Comparison of ENCODE assay signal across 8 cellular contexts in genomic region chr19:1812426-1813196, GRCh38. TPM values are rescaled to one million over a fixed set of nuclear protein-coding genes. Genes with fewer than 3 reads are reported as not detected.
DNase-seq lines count a peak whose midpoint lies in the region; ATAC-seq and TF ChIP-seq lines count a peak whose summit lies in the region.

No MANE protein-coding gene starts in this region.

- DNase-seq in AG04449 (ENCODE audit: low read depth, low spot score) (peak; percentile 36), NCI-H2196 treated with DMSO at 0.1 percent for 48 hours (lab: John Stamatoyannopoulos, UW; ENCODE audit: unreplicated experiment) (peak; percentile 96), WTC11 (ENCODE audit: low spot score) (peak; percentile 97), caudate nucleus (lab: John Stamatoyannopoulos, UW) (peak in 58 of 61 donors; percentile 15 to 89 (median 61)), islet precursor cell (peak; percentile 99)
- DNase-seq in stimulated activated CD4-positive, alpha-beta T cell treated with anti-CD3 and anti-CD28 coated beads, Interleukin-12 subunit alpha, Interleukin-12 subunit beta, amount 100 ng/mL, for 48 hours (ENCODE audit: low read depth in 2 of 3, low spot score in 1 of 3): peak; percentile 77 to 84 (median 78)

- ATAC-seq in GM18867 (IDR thresholded peaks at IDR 0.05; ENCODE audit: unreplicated experiment) (peak; percentile 78), HG03097 (IDR thresholded peaks at IDR 0.05; ENCODE audit: low FRiP score, unreplicated experiment) (peak; percentile 66), WTC11 (peak; percentile 88)

- peaks cover 4% of the 10 kb centered on the region for H3K27me3 Mint-ChIP-seq in WTC11 (ENCODE audit: low read depth)

- CTCF ChIA-PET in AG04449 (lab: Yijun Ruan, JAX) (interaction anchor here (1.6 to 3.5 kb wide), 4 partner anchors 10 to 17 kb away, joined by 5 to 39 read pairs (median 13); no protein-coding TSS in a partner anchor), WTC11 (lab: Charles Lee) (interaction anchor here (1.0 to 4.0 kb wide), 5 partner anchors 13 to 44 kb away, joined by 3 to 45 read pairs (median 4); no protein-coding TSS in a partner anchor)

- H3K27ac ChIP-seq in caudate nucleus (ENCODE audit: low read depth, low read length): peak overlapping the region; percentile 44

- H3K4me3 Mint-ChIP-seq in WTC11: peak overlapping the region; percentile 87

- H3K36me3 Mint-ChIP-seq in WTC11: no peaks in the 10 kb centered on the region

- peak overlapping the region; percentile 68 for H3K4me3 ChIP-seq in AG04449 (ENCODE audit: low read depth, low read length)

- TF ChIP-seq CTCF in AG04449 (IDR thresholded peaks at IDR 0.05; ENCODE audit: insufficient read depth, low read length, missing control alignments) (peak; percentile 69), WTC11 (IDR thresholded peaks at IDR 0.05) (peak; percentile 43; the same call in 1 of the 2 replicates)

- no peaks in the 10 kb centered on the region for H3K9me3 Mint-ChIP-seq in WTC11

- H3K4me1 Mint-ChIP-seq in WTC11: peaks cover 5% of the 10 kb centered on the region; the same call in 1 of the 2 replicates

- POLR2A ChIA-PET in AG04449 (lab: Yijun Ruan, JAX): no interaction called here
- POLR2A ChIA-PET in WTC11 (lab: Charles Lee): no interaction called here

- H3K27ac Mint-ChIP-seq in WTC11: peak overlapping the region; percentile 95

TF ChIP-seq in WTC11, 78 proteins besides CTCF, POLR2A, EP300 and RAD21:
- TF ChIP-seq FOXK1 (CRISPR knock-in tag; IDR thresholded peaks at IDR 0.05): peak; percentile 18; the same call in 1 of the 2 replicates
- TF ChIP-seq ATF1 (CRISPR knock-in tag; IDR thresholded peaks at IDR 0.05): no peak
- no peak for TF ChIP-seq AR (CRISPR knock-in tag; IDR thresholded peaks at IDR 0.05)
- TF ChIP-seq MAX (CRISPR knock-in tag; IDR thresholded peaks at IDR 0.05): peak; percentile 42; the same call in 1 of the 2 replicates
- peak; percentile 53; the same call in 1 of the 2 replicates for TF ChIP-seq SP1 (CRISPR knock-in tag; conservative IDR thresholded peaks at IDR 0.05)
- peak; percentile 36; the same call in 1 of the 2 replicates for TF ChIP-seq PRDM15 (CRISPR knock-in tag; IDR thresholded peaks at IDR 0.05)
- peak; percentile 60; the same call in 1 of the 2 replicates for TF ChIP-seq HMGXB4 (CRISPR knock-in tag; IDR thresholded peaks at IDR 0.05)
- TF ChIP-seq FOXP4 (CRISPR knock-in tag; IDR thresholded peaks at IDR 0.05): peak; percentile 53; the same call in 1 of the 2 replicates

RNA-seq across cellular contexts. Expression of gene ATP8B3, which starts 0.5 kb away (rescaled TPM):
- 5.5 to 8.2 TPM (median 8.0 TPM) in 3 replicates for total RNA-seq in WTC11 (2021)

RNA-seq across cellular contexts. Expression of gene REXO1, which starts 35.7 kb away (rescaled TPM):
- total RNA-seq in WTC11 (2021): 48.9 to 61.1 TPM (median 50.1 TPM) in 3 replicates

RNA-seq across cellular contexts. Expression of gene KLF16, which starts 50.8 kb away (rescaled TPM):
- total RNA-seq in WTC11 (2021): 54.4 to 64.0 TPM (median 55.4 TPM) in 3 replicates

RNA-seq across cellular contexts. Expression of gene ONECUT3, which starts 59.3 kb away (rescaled TPM):
- total RNA-seq in WTC11 (2021): 0.04 TPM in 1 of 3 replicates, not detected in the others

Comparison
In these comparisons a context has a peak if more than half of its experiments do, and no peak if none do; other contexts are left out.
1. Peak in every context shown above with its lines: DNase-seq, ATAC-seq, H3K4me3 ChIP-seq and H3K27ac ChIP-seq.
2. DNase-seq: peak in every context shown above with its lines; median percentile 99 in islet precursor cell; 97 in WTC11; 96 in NCI-H2196 treated with DMSO at 0.1 percent for 48 hours; 78 in stimulated activated CD4-positive, alpha-beta T cell treated with anti-CD3 and anti-CD28 coated beads, Interleukin-12 subunit alpha, Interleukin-12 subunit beta, amount 100 ng/mL, for 48 hours; 61 in caudate nucleus; 36 in AG04449.